In genomic region chr7:105766421-105767191, GRCh38 we compare ENCODE assay signal across 17 cellular contexts.
DNase-seq lines count a peak whose midpoint lies in the region; ATAC-seq, FAIRE-seq and TF ChIP-seq lines count a peak whose summit lies in the region.
"Had no signal": no experiment of that assay in that cellular context is flagged by ENCODE, and none has a peak within 500 bp of the region (broad histone marks: within the 10 kb centered on the region; RNA-seq: fewer than 3 reads in every experiment).

No MANE protein-coding gene starts in this region.

- no peak for FAIRE-seq in GM19239 (lab: Jason Lieb, UNC)
- FAIRE-seq: endometrium, keratinocyte, pancreas, urothelium cell line had no signal

- no peaks in the 10 kb centered on the region for H3K36me3 Mint-ChIP-seq in activated naive CD8-positive, alpha-beta T cell treated with anti-CD3 and anti-CD28 coated beads, Interleukin-2, amount 50 U/mL, for 24 hours (ENCODE audit: low read depth)
- H3K36me3 Mint-ChIP-seq in activated naive CD8-positive, alpha-beta T cell treated with anti-CD3 and anti-CD28 coated beads for 36 hours = peaks cover 2% of the 10 kb centered on the region
- peaks cover 5% of the 10 kb centered on the region; the same call in 2 of the 3 replicates for H3K36me3 Mint-ChIP-seq in GM23338 (ENCODE audit: low read depth)
- peaks cover 0 to 4% of the 10 kb centered on the region in 2 donors for H3K36me3 Mint-ChIP-seq in activated naive CD4-positive, alpha-beta T cell treated with anti-CD3 and anti-CD28 coated beads, Interleukin-2, amount 50 U/mL, for 72 hours
- H3K36me3 Mint-ChIP-seq in stimulated activated effector memory CD8-positive, alpha-beta T cell treated with anti-CD3 and anti-CD28 coated beads, Interleukin-12 subunit alpha, Interleukin-12 subunit beta, amount 100 ng/mL, for 72 hours = no peaks in the 10 kb centered on the region

- H3K27me3 ChIP-seq in GM23338 (ENCODE audit: insufficient read depth) = no peaks in the 10 kb centered on the region
- H3K27me3 ChIP-seq: cardiac muscle cell, pancreas had no signal

- H3K27ac ChIP-seq in GM23338 (ENCODE audit: low read depth) = 0 out of 2 replicates have a peak overlapping the region, but pooled peaks have one; percentile 11
- H3K27ac ChIP-seq: cardiac muscle cell, pancreas had no signal

- H3K27ac Mint-ChIP-seq in activated naive CD8-positive, alpha-beta T cell treated with anti-CD3 and anti-CD28 coated beads, Interleukin-2, amount 50 U/mL, for 24 hours = no peak overlapping the region
- no peak overlapping the region for H3K27ac Mint-ChIP-seq in activated naive CD8-positive, alpha-beta T cell treated with anti-CD3 and anti-CD28 coated beads for 36 hours
- no peak overlapping the region for H3K27ac Mint-ChIP-seq in GM23338
- H3K27ac Mint-ChIP-seq in activated naive CD4-positive, alpha-beta T cell treated with anti-CD3 and anti-CD28 coated beads, Interleukin-2, amount 50 U/mL, for 72 hours = peak overlapping the region in 1 of 2 donors; percentile 80
- H3K27ac Mint-ChIP-seq in stimulated activated effector memory CD8-positive, alpha-beta T cell treated with anti-CD3 and anti-CD28 coated beads, Interleukin-12 subunit alpha, Interleukin-12 subunit beta, amount 100 ng/mL, for 72 hours = no peak overlapping the region

- ATAC-seq in activated naive CD8-positive, alpha-beta T cell treated with anti-CD3 and anti-CD28 coated beads, Interleukin-2, amount 50 U/mL, for 24 hours = peak; percentile 50
- no peak for ATAC-seq in GM23338
- peak; percentile 72 to 76 for ATAC-seq in activated naive CD4-positive, alpha-beta T cell treated with anti-CD3 and anti-CD28 coated beads, Interleukin-2, amount 50 U/mL, for 72 hours
- peak; percentile 78 for ATAC-seq in stimulated activated effector memory CD8-positive, alpha-beta T cell treated with anti-CD3 and anti-CD28 coated beads, Interleukin-12 subunit alpha, Interleukin-12 subunit beta, amount 100 ng/mL, for 72 hours
- ATAC-seq: pancreas had no signal

- peaks cover 22% of the 10 kb centered on the region for H3K4me1 ChIP-seq in GM23338 (ENCODE audit: insufficient read depth)
- H3K4me1 ChIP-seq: pancreas had no signal

- peaks cover 8% of the 10 kb centered on the region; the same call in 1 of the 2 replicates for H3K79me2 ChIP-seq in GM23338 (replicated peaks; ENCODE audit: insufficient read depth)

- H3K4me1 Mint-ChIP-seq in activated naive CD8-positive, alpha-beta T cell treated with anti-CD3 and anti-CD28 coated beads, Interleukin-2, amount 50 U/mL, for 24 hours = peaks cover 30% of the 10 kb centered on the region
- peaks cover 13% of the 10 kb centered on the region for H3K4me1 Mint-ChIP-seq in activated naive CD8-positive, alpha-beta T cell treated with anti-CD3 and anti-CD28 coated beads for 36 hours
- H3K4me1 Mint-ChIP-seq in GM23338 = peaks cover 44% of the 10 kb centered on the region
- peaks cover 42% of the 10 kb centered on the region for H3K4me1 Mint-ChIP-seq in stimulated activated effector memory CD8-positive, alpha-beta T cell treated with anti-CD3 and anti-CD28 coated beads, Interleukin-12 subunit alpha, Interleukin-12 subunit beta, amount 100 ng/mL, for 72 hours

- H3K4me2 ChIP-seq in GM23338 = no peak overlapping the region

- no peak overlapping the region for H2AFZ ChIP-seq in GM23338

- no peaks in the 10 kb centered on the region for H3K9me3 Mint-ChIP-seq in activated naive CD8-positive, alpha-beta T cell treated with anti-CD3 and anti-CD28 coated beads, Interleukin-2, amount 50 U/mL, for 24 hours
- H3K9me3 Mint-ChIP-seq in activated naive CD8-positive, alpha-beta T cell treated with anti-CD3 and anti-CD28 coated beads for 36 hours = peaks cover under 1% of the 10 kb centered on the region
- no peaks in the 10 kb centered on the region for H3K9me3 Mint-ChIP-seq in GM23338
- H3K9me3 Mint-ChIP-seq in activated naive CD4-positive, alpha-beta T cell treated with anti-CD3 and anti-CD28 coated beads, Interleukin-2, amount 50 U/mL, for 72 hours = no peaks in the 10 kb centered on the region
- peaks cover under 1% of the 10 kb centered on the region for H3K9me3 Mint-ChIP-seq in stimulated activated effector memory CD8-positive, alpha-beta T cell treated with anti-CD3 and anti-CD28 coated beads, Interleukin-12 subunit alpha, Interleukin-12 subunit beta, amount 100 ng/mL, for 72 hours

- TF ChIP-seq CTCF in GM23338 (conservative IDR thresholded peaks at IDR 0.05; ENCODE audit: low read depth in 2 of 2) = no peak

- peaks cover 4% of the 10 kb centered on the region; the same call in 1 of the 2 replicates for H3K9me2 ChIP-seq in GM23338 (ENCODE audit: insufficient read depth)

- no peak for DNase-seq in activated naive CD8-positive, alpha-beta T cell treated with anti-CD3 and anti-CD28 coated beads, Interleukin-2, amount 50 U/mL, for 24 hours
- DNase-seq in activated naive CD8-positive, alpha-beta T cell treated with anti-CD3 and anti-CD28 coated beads for 36 hours = no peak
- DNase-seq in GM23338 (ENCODE audit: low spot score) (no peak), GM19239 (ENCODE audit: insufficient read length, low spot score) (no peak), RPMI8226 (no peak), NCI-H2029 (lab: John Stamatoyannopoulos, UW) (no peak)
- DNase-seq in activated naive CD4-positive, alpha-beta T cell treated with anti-CD3 and anti-CD28 coated beads, Interleukin-2, amount 50 U/mL, for 72 hours (ENCODE audit: low spot score in 2 of 2) = no peak
- DNase-seq in stimulated activated effector memory CD8-positive, alpha-beta T cell treated with anti-CD3 and anti-CD28 coated beads, Interleukin-12 subunit alpha, Interleukin-12 subunit beta, amount 100 ng/mL, for 72 hours (ENCODE audit: low spot score in 2 of 2) = no peak
- DNase-seq: activated gamma-delta T cell; HCEC 1CT; NCI-H2107; pancreas; stimulated activated CD8-positive, alpha-beta memory T cell treated with anti-CD3 and anti-CD28 coated beads, Interleukin-4, amount 100 ng/mL, for 48 hours had no signal

- H3K27me3 Mint-ChIP-seq in activated naive CD8-positive, alpha-beta T cell treated with anti-CD3 and anti-CD28 coated beads, Interleukin-2, amount 50 U/mL, for 24 hours = peaks cover 2% of the 10 kb centered on the region
- H3K27me3 Mint-ChIP-seq in activated naive CD8-positive, alpha-beta T cell treated with anti-CD3 and anti-CD28 coated beads for 36 hours = no peaks in the 10 kb centered on the region
- H3K27me3 Mint-ChIP-seq in GM23338 (ENCODE audit: insufficient read depth, low read depth, poor library complexity) = peaks cover 11% of the 10 kb centered on the region

- no peak overlapping the region for H3K4me3 ChIP-seq in GM23338
- H3K4me3 ChIP-seq: cardiac muscle cell, pancreas had no signal

- no peaks in the 10 kb centered on the region for H4K20me1 ChIP-seq in GM23338 (replicated peaks; ENCODE audit: insufficient read depth)

- no peaks in the 10 kb centered on the region for H3K36me3 ChIP-seq in GM23338 (ENCODE audit: insufficient read depth)
- H3K36me3 ChIP-seq: cardiac muscle cell, pancreas had no signal

- H3K4me3 Mint-ChIP-seq in activated naive CD8-positive, alpha-beta T cell treated with anti-CD3 and anti-CD28 coated beads, Interleukin-2, amount 50 U/mL, for 24 hours = no peak overlapping the region
- H3K4me3 Mint-ChIP-seq in activated naive CD8-positive, alpha-beta T cell treated with anti-CD3 and anti-CD28 coated beads for 36 hours = no peak overlapping the region
- H3K4me3 Mint-ChIP-seq in GM23338 = no peak overlapping the region
- H3K4me3 Mint-ChIP-seq in stimulated activated effector memory CD8-positive, alpha-beta T cell treated with anti-CD3 and anti-CD28 coated beads, Interleukin-12 subunit alpha, Interleukin-12 subunit beta, amount 100 ng/mL, for 72 hours = peak overlapping the region; percentile 24

- H3F3A ChIP-seq in GM23338 (replicated peaks; ENCODE audit: low read depth) = no peaks in the 10 kb centered on the region

TF ChIP-seq in GM23338, 12 proteins besides CTCF, POLR2A, EP300 and RAD21 (continues in another document):
- TF ChIP-seq ETS1 (IDR thresholded peaks at IDR 0.05) (no peak), REST (IDR thresholded peaks at IDR 0.05; ENCODE audit: unreplicated experiment) (no peak), CREB1 (CRISPR knock-in tag; IDR thresholded peaks at IDR 0.05; ENCODE audit: low read depth) (no peak), ZNF114 (CRISPR knock-in tag; IDR thresholded peaks at IDR 0.05) (no peak), EZH2phosphoT487 (IDR thresholded peaks at IDR 0.05; ENCODE audit: unreplicated experiment) (no peak)
